18 cellular contexts compared by ENCODE assay signal in the genomic region with DNA sequence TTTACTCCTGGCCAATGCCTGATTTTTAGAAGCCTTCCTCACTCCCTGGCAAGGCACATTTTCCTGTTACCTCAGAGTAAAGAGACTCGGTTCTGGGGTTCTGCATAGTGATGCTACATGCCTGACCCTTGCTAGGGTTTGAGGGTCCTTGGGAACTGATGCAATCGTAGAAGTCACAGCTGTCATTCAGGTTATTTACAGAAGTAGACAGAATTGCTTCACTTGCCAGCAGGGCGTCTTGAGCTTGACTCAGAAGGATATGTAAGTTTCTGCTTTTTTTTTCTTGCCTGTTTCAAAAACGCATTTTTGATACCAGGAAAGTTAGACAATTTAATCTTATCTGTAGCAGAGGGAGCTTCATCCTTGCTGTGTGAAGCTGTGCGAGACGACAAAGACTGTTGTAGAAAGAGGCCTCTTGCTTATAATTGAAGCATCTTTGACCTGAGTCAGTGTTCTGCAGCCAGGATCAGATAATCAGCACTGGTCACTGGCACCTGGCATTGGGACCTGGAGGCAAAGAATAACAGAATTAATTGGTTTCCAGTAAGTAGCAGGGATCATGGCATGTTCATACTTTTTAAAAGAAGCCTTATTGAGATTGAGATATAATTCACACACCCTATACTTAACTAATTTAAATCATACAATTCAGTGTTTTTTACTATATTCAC. TPM values are rescaled to one million over a fixed set of nuclear protein-coding genes. Genes with fewer than 3 reads are reported as not detected.
DNase-seq lines count a peak whose midpoint lies in the region; ATAC-seq and TF ChIP-seq lines count a peak whose summit lies in the region.
"Had no signal": no experiment of that assay in that cellular context is flagged by ENCODE, and none has a peak within 500 bp of the region (broad histone marks: within the 10 kb centered on the region; RNA-seq: fewer than 3 reads in every experiment).

No MANE protein-coding gene starts in this region.

- DNase-seq in SKM-1 treated with dmso at 0.1 percent for 144 hours (lab: John Stamatoyannopoulos, UW; ENCODE audit: unreplicated experiment) (peak; percentile 36), SKM-1 (lab: John Stamatoyannopoulos, UW; ENCODE audit: unreplicated experiment) (no peak), SIG-M5 treated with dmso at 0.1 percent for 504 hours (lab: John Stamatoyannopoulos, UW; ENCODE audit: unreplicated experiment) (peak; percentile 91), left lung (no peak), upper lobe of right lung (no peak), GM13977 (ENCODE audit: low spot score) (no peak), BE2C (no peak)
- DNase-seq: CD4-positive, alpha-beta memory T cell; DND-41; GDM1; GOT3; NCI-H1436 treated with DMSO at 0.1 percent for 48 hours; NCI-H2081 treated with DMSO at 0.1 percent for 48 hours; NCI-H226; NCI-H526 had no signal

- no peaks in the 10 kb centered on the region for H3K36me3 ChIP-seq in left lung
- H3K36me3 ChIP-seq in upper lobe of right lung, result no peaks in the 10 kb centered on the region
- no peaks in the 10 kb centered on the region for H3K36me3 ChIP-seq in BE2C

- H3K27me3 ChIP-seq in left lung (no peaks in the 10 kb centered on the region), upper lobe of right lung (no peaks in the 10 kb centered on the region), BE2C (no peaks in the 10 kb centered on the region)

- in situ Hi-C loops in GM13977 (cut with MboI; ENCODE audit: low pct_unique_long_range_greater_than_20kb, low sequenced_read_pairs, unreplicated experiment), result no loop called here

- no peak overlapping the region for H3K4me3 ChIP-seq in left lung
- no peak overlapping the region for H3K4me3 ChIP-seq in upper lobe of right lung
- no peak overlapping the region for H3K4me3 ChIP-seq in BE2C (ENCODE audit: low read depth, low read length)

- H3K4me1 ChIP-seq in left lung (peaks cover 18 to 21% of the 10 kb centered on the region in 2 donors), upper lobe of right lung (peaks cover 19% of the 10 kb centered on the region), BE2C (no peaks in the 10 kb centered on the region)

- no peak for TF ChIP-seq CTCF in left lung (IDR thresholded peaks at IDR 0.05)
- no peak for TF ChIP-seq CTCF in upper lobe of right lung (IDR thresholded peaks at IDR 0.05)
- TF ChIP-seq CTCF in GM13977 (IDR thresholded peaks at IDR 0.05; ENCODE audit: extremely low read depth, insufficient read depth, missing control alignments), result no peak
- no peak for TF ChIP-seq CTCF in BE2C (IDR thresholded peaks at IDR 0.05; ENCODE audit: low read depth, low read length)

- H3K9me3 ChIP-seq in left lung (no peaks in the 10 kb centered on the region), upper lobe of right lung (no peaks in the 10 kb centered on the region), BE2C (no peaks in the 10 kb centered on the region)

- ATAC-seq in left lung (peak; percentile 35), upper lobe of right lung (peak; percentile 36), GM21528 (IDR thresholded peaks at IDR 0.05; ENCODE audit: low FRiP score, unreplicated experiment) (no peak)
- ATAC-seq: HepG2 had no signal

- H3K27ac ChIP-seq in left lung (peak overlapping the region; percentile 45 to 67), upper lobe of right lung (peak overlapping the region; percentile 71)
- H3K27ac ChIP-seq: KMS-11 had no signal

- intact Hi-C loops in left lung (cut with DNase I) (no loop called here), upper lobe of right lung (cut with DNase I) (no loop called here)

RNA-seq across cellular contexts. Expression of a gene that starts 24.8 kb away (rescaled TPM):
- total RNA-seq in left lung (10 to 100 TPM; 32.6 to 58.2 TPM), upper lobe of right lung (47.2 TPM)
- polyA plus RNA-seq in BE2C (2012; ENCODE audit: insufficient read depth, insufficient read length, low read depth), result 0.76 TPM
- total RNA-seq: CD4-positive, alpha-beta memory T cell had no signal

Comparison
In these comparisons a context has a peak if more than half of its experiments do, and no peak if none do; other contexts are left out.
1. DNase-seq: peak in SKM-1 treated with dmso at 0.1 percent for 144 hours (single experiment) and SIG-M5 treated with dmso at 0.1 percent for 504 hours (single experiment); none in SKM-1 (single experiment), left lung (0 of 2), upper lobe of right lung (single experiment), GM13977 (single experiment) and BE2C (single experiment).